20 cellular contexts compared by ENCODE assay signal in the genomic region with DNA sequence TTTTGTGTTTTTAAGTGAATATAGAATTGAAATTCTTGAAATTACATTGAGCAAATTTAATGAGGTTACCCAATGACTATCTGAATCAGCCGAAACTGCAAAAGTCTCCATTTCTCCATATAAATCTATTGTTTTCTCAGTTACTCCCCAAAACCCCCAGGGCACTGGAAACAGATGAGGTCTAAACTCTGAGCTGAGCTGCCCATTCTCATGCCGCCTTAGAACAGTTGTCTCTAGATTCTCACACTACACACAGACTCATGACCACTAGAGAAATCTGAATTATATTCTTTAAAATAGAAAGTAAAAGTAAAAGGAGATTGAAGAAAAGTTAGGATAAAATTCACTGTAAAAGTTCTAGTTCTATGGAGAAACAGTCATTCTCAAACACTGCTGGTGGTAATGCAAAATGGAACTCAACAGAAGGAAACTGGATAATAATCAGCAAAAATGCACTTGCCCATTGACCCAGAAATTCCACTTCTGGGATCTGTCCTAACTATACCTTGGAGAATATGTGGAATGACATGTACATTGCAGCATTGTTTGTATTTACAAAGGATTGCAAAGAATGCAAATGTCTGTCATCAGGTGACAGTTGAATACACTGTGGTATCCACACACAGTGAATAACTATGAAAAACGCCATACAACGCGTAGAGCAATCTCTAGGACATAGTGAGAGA.
DNase-seq lines count a peak whose midpoint lies in the region; ATAC-seq and TF ChIP-seq lines count a peak whose summit lies in the region.
"Had no signal": no experiment of that assay in that cellular context is flagged by ENCODE, and none has a peak within 500 bp of the region (broad histone marks: within the 10 kb centered on the region; RNA-seq: fewer than 3 reads in every experiment).

No MANE protein-coding gene starts in this region.

- peak overlapping the region; percentile 45 for H3K4me3 Mint-ChIP-seq in T-helper 1 cell treated with Interleukin-12 subunit alpha and Interleukin-12 subunit beta and Interleukin-4 antibody, amounts not matched to agents 30 μg/mL and 1 μg/mL, for 36 hours
- peak overlapping the region; percentile 69 to 84 (median 73) for H3K4me3 Mint-ChIP-seq in CD8-positive, alpha-beta memory T cell
- peak overlapping the region; percentile 76 for H3K4me3 Mint-ChIP-seq in activated CD8-positive, alpha-beta T cell treated with anti-CD3 and anti-CD28 coated beads, Interleukin-2, amount 10 ng/mL, durations not matched to agents 7 days and 5 days
- H3K4me3 Mint-ChIP-seq: GM23338 had no signal

- peak overlapping the region; percentile 50 for H3K27ac Mint-ChIP-seq in T-helper 1 cell treated with Interleukin-12 subunit alpha and Interleukin-12 subunit beta and Interleukin-4 antibody, amounts not matched to agents 30 μg/mL and 1 μg/mL, for 36 hours
- peak overlapping the region; percentile 25 to 96 (median 89) for H3K27ac Mint-ChIP-seq in CD8-positive, alpha-beta memory T cell
- peak overlapping the region; percentile 78 for H3K27ac Mint-ChIP-seq in activated CD8-positive, alpha-beta T cell treated with anti-CD3 and anti-CD28 coated beads, Interleukin-2, amount 10 ng/mL, durations not matched to agents 7 days and 5 days
- H3K27ac Mint-ChIP-seq: GM23338 had no signal

- ATAC-seq in activated CD8-positive, alpha-beta T cell treated with anti-CD3 and anti-CD28 coated beads, Interleukin-2, amount 10 ng/mL, durations not matched to agents 7 days and 5 days = peak; percentile 34
- no peak for ATAC-seq in HG02870 (IDR thresholded peaks at IDR 0.05; ENCODE audit: unreplicated experiment)
- ATAC-seq: GM23338, SK-N-SH treated with all-trans-retinoic acid at 6 μM for 48 hours had no signal

- in situ Hi-C loops in GM13977 (cut with MboI; ENCODE audit: low pct_unique_long_range_greater_than_20kb, low sequenced_read_pairs, unreplicated experiment) = no loop called here

- H3K9me3 Mint-ChIP-seq in T-helper 1 cell treated with Interleukin-12 subunit alpha and Interleukin-12 subunit beta and Interleukin-4 antibody, amounts not matched to agents 30 μg/mL and 1 μg/mL, for 36 hours = no peaks in the 10 kb centered on the region
- no peaks in the 10 kb centered on the region for H3K9me3 Mint-ChIP-seq in CD8-positive, alpha-beta memory T cell
- H3K9me3 Mint-ChIP-seq in activated CD8-positive, alpha-beta T cell treated with anti-CD3 and anti-CD28 coated beads, Interleukin-2, amount 10 ng/mL, durations not matched to agents 7 days and 5 days (ENCODE audit: insufficient read depth) = no peaks in the 10 kb centered on the region
- H3K9me3 Mint-ChIP-seq: GM23338 had no signal

- no peak for TF ChIP-seq CTCF in GM13977 (IDR thresholded peaks at IDR 0.05; ENCODE audit: extremely low read depth, insufficient read depth, missing control alignments)

- no peaks in the 10 kb centered on the region for H3K36me3 ChIP-seq in CD8-positive, alpha-beta memory T cell (ENCODE audit: insufficient read depth, low read length)

- no peaks in the 10 kb centered on the region for H3K9me3 ChIP-seq in CD8-positive, alpha-beta memory T cell (ENCODE audit: low read length)

- peaks cover 2% of the 10 kb centered on the region for H3K36me3 Mint-ChIP-seq in T-helper 1 cell treated with Interleukin-12 subunit alpha and Interleukin-12 subunit beta and Interleukin-4 antibody, amounts not matched to agents 30 μg/mL and 1 μg/mL, for 36 hours (ENCODE audit: low read depth)
- peaks cover 0 to 31% (median 15%) of the 10 kb centered on the region in 3 donors for H3K36me3 Mint-ChIP-seq in CD8-positive, alpha-beta memory T cell
- peaks cover 27% of the 10 kb centered on the region for H3K36me3 Mint-ChIP-seq in activated CD8-positive, alpha-beta T cell treated with anti-CD3 and anti-CD28 coated beads, Interleukin-2, amount 10 ng/mL, durations not matched to agents 7 days and 5 days (ENCODE audit: low read depth)

- DNase-seq in T-helper 1 cell = no peak
- DNase-seq in CD8-positive, alpha-beta memory T cell = no peak
- DNase-seq in activated CD8-positive, alpha-beta T cell treated with anti-CD3 and anti-CD28 coated beads, Interleukin-2, amount 10 ng/mL, durations not matched to agents 7 days and 5 days = no peak
- peak; percentile 55 for DNase-seq in foreskin melanocyte
- no peak for DNase-seq in globus pallidus (ENCODE audit: low spot score)
- no peak for DNase-seq in GM13977 (ENCODE audit: low spot score)
- DNase-seq: AML-193; Calu3; islet precursor cell; KBM-7; NCI-H187 treated with DMSO at 0.1 percent for 48 hours; NCI-H345; RPMI8226; stimulated activated CD4-positive, alpha-beta T cell treated with anti-CD3 and anti-CD28 coated beads, Interleukin-1b, Interleukin-23, amount 100 ng/mL, for 48 hours had no signal

- no peaks in the 10 kb centered on the region for H3K27me3 Mint-ChIP-seq in T-helper 1 cell treated with Interleukin-12 subunit alpha and Interleukin-12 subunit beta and Interleukin-4 antibody, amounts not matched to agents 30 μg/mL and 1 μg/mL, for 36 hours (ENCODE audit: low read depth)
- no peaks in the 10 kb centered on the region for H3K27me3 Mint-ChIP-seq in CD8-positive, alpha-beta memory T cell
- H3K27me3 Mint-ChIP-seq in activated CD8-positive, alpha-beta T cell treated with anti-CD3 and anti-CD28 coated beads, Interleukin-2, amount 10 ng/mL, durations not matched to agents 7 days and 5 days (ENCODE audit: low read depth) = no peaks in the 10 kb centered on the region

- H3K4me1 ChIP-seq in CD8-positive, alpha-beta memory T cell (ENCODE audit: insufficient read depth, low read length) = peaks cover 75% of the 10 kb centered on the region

- no peaks in the 10 kb centered on the region for H3K27me3 ChIP-seq in CD8-positive, alpha-beta memory T cell (ENCODE audit: insufficient read depth, low read length, poor library complexity, severe bottlenecking)
- H3K27me3 ChIP-seq: hepatocyte had no signal

- peak overlapping the region; percentile 16 for H3K4me3 ChIP-seq in CD8-positive, alpha-beta memory T cell (ENCODE audit: low read length)
- H3K4me3 ChIP-seq: GM23338, hepatocyte had no signal

- H3K4me1 Mint-ChIP-seq in T-helper 1 cell treated with Interleukin-12 subunit alpha and Interleukin-12 subunit beta and Interleukin-4 antibody, amounts not matched to agents 30 μg/mL and 1 μg/mL, for 36 hours (ENCODE audit: low read depth) = peaks cover 35% of the 10 kb centered on the region
- H3K4me1 Mint-ChIP-seq in CD8-positive, alpha-beta memory T cell = peaks cover 77 to 86% (median 82%) of the 10 kb centered on the region in 3 donors
- H3K4me1 Mint-ChIP-seq in activated CD8-positive, alpha-beta T cell treated with anti-CD3 and anti-CD28 coated beads, Interleukin-2, amount 10 ng/mL, durations not matched to agents 7 days and 5 days (ENCODE audit: low read depth) = peaks cover 62% of the 10 kb centered on the region

- no peak overlapping the region for H3K27ac ChIP-seq in CD8-positive, alpha-beta memory T cell (ENCODE audit: low read depth, low read length)
- H3K27ac ChIP-seq: 22Rv1, hepatocyte had no signal

- POLR2A ChIA-PET in CD8-positive, alpha-beta memory T cell (lab: Charles Lee) = interaction anchor here (1.6 kb wide), 1 partner anchor 13 kb away, joined by 8 read pairs; no protein-coding TSS in a partner anchor
- POLR2A ChIA-PET in activated CD8-positive, alpha-beta T cell treated with anti-CD3 and anti-CD28 coated beads, Interleukin-2, amount 10 ng/mL, durations not matched to agents 7 days and 5 days (lab: Charles Lee) = interaction anchor here (1.0 to 2.8 kb wide), 4 partner anchors 10 to 18 kb away, joined by 3 to 25 read pairs (median 8); no protein-coding TSS in a partner anchor

- CTCF ChIA-PET in CD8-positive, alpha-beta memory T cell (lab: Charles Lee) = interaction anchor here (1.2 to 4.5 kb wide), 3 partner anchors 10 to 43 kb away, joined by 3 to 18 read pairs (median 3); no protein-coding TSS in a partner anchor
- CTCF ChIA-PET in activated CD8-positive, alpha-beta T cell treated with anti-CD3 and anti-CD28 coated beads, Interleukin-2, amount 10 ng/mL, durations not matched to agents 7 days and 5 days (lab: Charles Lee) = interaction anchor here (1.2 to 8.5 kb wide), 6 partner anchors 8 to 74 kb away, joined by 3 to 72 read pairs (median 7); no protein-coding TSS in a partner anchor
